In the genomic region with DNA sequence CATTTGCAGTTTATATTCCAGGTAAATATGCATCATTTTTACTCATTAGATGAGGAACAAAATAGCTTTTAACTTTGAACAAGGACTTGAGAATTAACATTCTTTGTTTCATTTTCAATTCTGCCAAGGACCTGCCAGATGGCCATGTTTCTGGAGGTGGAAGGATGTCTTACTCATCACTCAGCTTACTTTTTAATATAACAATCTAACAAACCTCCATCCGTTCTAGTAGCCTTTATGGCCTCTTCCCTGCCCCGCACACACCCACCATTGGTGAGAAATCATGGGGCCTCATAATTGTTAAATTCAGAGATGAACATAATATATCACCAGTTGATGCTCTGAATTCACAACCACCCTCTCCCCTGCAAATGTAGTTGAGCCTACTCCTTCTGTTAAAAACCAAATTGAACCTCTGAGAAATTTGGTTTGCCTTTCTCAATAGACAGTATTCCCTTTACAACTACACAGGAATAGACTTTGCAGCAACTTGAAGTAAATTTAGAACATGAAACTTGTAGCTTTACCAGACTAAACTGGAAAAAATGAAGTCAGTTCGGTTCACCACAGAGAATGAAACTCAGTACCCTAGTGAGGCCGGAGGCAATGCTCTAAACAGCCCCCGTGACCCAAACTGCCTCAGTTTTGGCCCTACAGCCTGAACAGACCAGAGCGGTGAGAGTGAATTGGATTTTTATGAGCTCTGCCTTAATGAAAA, we compare ENCODE assay signal across 9 cellular contexts. TPM values are rescaled to one million over a fixed set of nuclear protein-coding genes. Genes with fewer than 3 reads are reported as not detected.
A peak's percentile ranks its signal among the peaks of the same experiment; 100 is the strongest.
DNase-seq lines count a peak whose midpoint lies in the region; ATAC-seq lines count a peak whose summit lies in the region.
"Had no signal": no experiment of that assay in that cellular context is flagged by ENCODE, and none has a peak within 500 bp of the region (broad histone marks: within the 10 kb centered on the region; RNA-seq: fewer than 3 reads in every experiment).

No MANE protein-coding gene starts in this region.

- H3K4me1 Mint-ChIP-seq in CD4-positive, CD25-positive, alpha-beta regulatory T cell = peaks cover 2 to 18% (median 11%) of the 10 kb centered on the region in 4 donors
- peaks cover 9% of the 10 kb centered on the region for H3K4me1 Mint-ChIP-seq in activated CD8-positive, alpha-beta T cell treated with anti-CD3 and anti-CD28 coated beads, Interleukin-2, amount 10 ng/mL, durations not matched to agents 7 days and 5 days (ENCODE audit: low read depth)

- CTCF ChIA-PET in activated CD8-positive, alpha-beta T cell treated with anti-CD3 and anti-CD28 coated beads, Interleukin-2, amount 10 ng/mL, durations not matched to agents 7 days and 5 days (lab: Charles Lee) = interaction anchor here (0.7 kb wide), 1 partner anchor 70 kb away, joined by 3 read pairs; no protein-coding TSS in a partner anchor

- DNase-seq in CD4-positive, CD25-positive, alpha-beta regulatory T cell = peak in 1 of 3 donors; percentile 65
- no peak for DNase-seq in activated CD8-positive, alpha-beta T cell treated with anti-CD3 and anti-CD28 coated beads, Interleukin-2, amount 10 ng/mL, durations not matched to agents 7 days and 5 days
- DNase-seq in iPS-NIHi7 (ENCODE audit: extremely low spot score) (no peak), activated gamma-delta T cell (lab: John Stamatoyannopoulos, UW) (no peak), left ventricle myocardium superior (no peak)
- no peak for DNase-seq in activated effector memory CD4-positive, alpha-beta T cell treated with anti-CD3 and anti-CD28 coated beads, Interleukin-2, amount 50 U/mL, for 16 hours
- DNase-seq: Kasumi-1 had no signal

- no peaks in the 10 kb centered on the region for H3K4me1 ChIP-seq in CD4-positive, CD25-positive, alpha-beta regulatory T cell (ENCODE audit: control insufficient read depth, insufficient read depth, low read length, poor library complexity, severe bottlenecking)

- intact Hi-C loops in left ventricle myocardium superior (cut with micrococcal nuclease) = no loop called here

- peak overlapping the region in 2 of 3 donors; percentile 55 to 98 for H3K27ac Mint-ChIP-seq in CD4-positive, CD25-positive, alpha-beta regulatory T cell
- peak overlapping the region; percentile 79 for H3K27ac Mint-ChIP-seq in activated CD8-positive, alpha-beta T cell treated with anti-CD3 and anti-CD28 coated beads, Interleukin-2, amount 10 ng/mL, durations not matched to agents 7 days and 5 days

- no peaks in the 10 kb centered on the region for H3K9me3 Mint-ChIP-seq in CD4-positive, CD25-positive, alpha-beta regulatory T cell
- H3K9me3 Mint-ChIP-seq in activated CD8-positive, alpha-beta T cell treated with anti-CD3 and anti-CD28 coated beads, Interleukin-2, amount 10 ng/mL, durations not matched to agents 7 days and 5 days (ENCODE audit: insufficient read depth) = no peaks in the 10 kb centered on the region

- H3K9me3 ChIP-seq in CD4-positive, CD25-positive, alpha-beta regulatory T cell (ENCODE audit: control insufficient read depth in 2 of 2, low read length in 2 of 2) = no peaks in the 10 kb centered on the region

- H3K4me3 Mint-ChIP-seq in CD4-positive, CD25-positive, alpha-beta regulatory T cell = peak overlapping the region; percentile 36 to 67 (median 62)
- peak overlapping the region; percentile 10 for H3K4me3 Mint-ChIP-seq in activated CD8-positive, alpha-beta T cell treated with anti-CD3 and anti-CD28 coated beads, Interleukin-2, amount 10 ng/mL, durations not matched to agents 7 days and 5 days

- no peaks in the 10 kb centered on the region for H3K36me3 ChIP-seq in CD4-positive, CD25-positive, alpha-beta regulatory T cell (ENCODE audit: control insufficient read depth, insufficient read depth, low read length)

- H3K4me3 ChIP-seq in CD4-positive, CD25-positive, alpha-beta regulatory T cell (ENCODE audit: low read depth, low read length) = peak overlapping the region; percentile 68

- H3K27me3 Mint-ChIP-seq in CD4-positive, CD25-positive, alpha-beta regulatory T cell = no peaks in the 10 kb centered on the region
- no peaks in the 10 kb centered on the region for H3K27me3 Mint-ChIP-seq in activated CD8-positive, alpha-beta T cell treated with anti-CD3 and anti-CD28 coated beads, Interleukin-2, amount 10 ng/mL, durations not matched to agents 7 days and 5 days (ENCODE audit: low read depth)

- no peaks in the 10 kb centered on the region for H3K27me3 ChIP-seq in CD4-positive, CD25-positive, alpha-beta regulatory T cell (ENCODE audit: control insufficient read depth, insufficient read depth, low read length)

- POLR2A ChIA-PET in activated CD8-positive, alpha-beta T cell treated with anti-CD3 and anti-CD28 coated beads, Interleukin-2, amount 10 ng/mL, durations not matched to agents 7 days and 5 days (lab: Charles Lee) = interaction anchor here (1.1 kb wide), 1 partner anchor 49 kb away, joined by 3 read pairs; no protein-coding TSS in a partner anchor

- no peaks in the 10 kb centered on the region for H3K36me3 Mint-ChIP-seq in CD4-positive, CD25-positive, alpha-beta regulatory T cell
- H3K36me3 Mint-ChIP-seq in activated CD8-positive, alpha-beta T cell treated with anti-CD3 and anti-CD28 coated beads, Interleukin-2, amount 10 ng/mL, durations not matched to agents 7 days and 5 days (ENCODE audit: low read depth) = no peaks in the 10 kb centered on the region

- peak overlapping the region; percentile 52 for H3K27ac ChIP-seq in CD4-positive, CD25-positive, alpha-beta regulatory T cell (ENCODE audit: insufficient read depth, low read length, poor library complexity, severe bottlenecking)

- peak in 1 of 2 donors; percentile 34 for ATAC-seq in CD4-positive, CD25-positive, alpha-beta regulatory T cell (ENCODE audit: low read depth in 2 of 2)
- ATAC-seq in GM19023 (IDR thresholded peaks at IDR 0.05; ENCODE audit: unreplicated experiment) (peak; percentile 88), HG02973 (IDR thresholded peaks at IDR 0.05; ENCODE audit: unreplicated experiment) (peak; percentile 91), left ventricle myocardium superior (no peak)
- ATAC-seq in activated CD8-positive, alpha-beta T cell treated with anti-CD3 and anti-CD28 coated beads, Interleukin-2, amount 10 ng/mL, durations not matched to agents 7 days and 5 days = no peak

RNA-seq across cellular contexts. Expression of a gene that starts 50.1 kb away (rescaled TPM):
- total RNA-seq in CD4-positive, CD25-positive, alpha-beta regulatory T cell = 32.2 TPM
- 10 to 100 TPM; 13.4 to 19.5 (median 15.3) TPM for polyA plus RNA-seq in CD4-positive, CD25-positive, alpha-beta regulatory T cell
- total RNA-seq in activated CD8-positive, alpha-beta T cell treated with anti-CD3 and anti-CD28 coated beads, Interleukin-2, amount 10 ng/mL, durations not matched to agents 7 days and 5 days = 10 to 100 TPM; 44.8 to 50.7 TPM
- 33.0 TPM for total RNA-seq in left ventricle myocardium superior

Comparison
In these comparisons a context has a peak if more than half of its experiments do, and no peak if none do; other contexts are left out.
1. ATAC-seq: peak in GM19023 (single experiment) and HG02973 (single experiment); none in activated CD8-positive, alpha-beta T cell treated with anti-CD3 and anti-CD28 coated beads, Interleukin-2, amount 10 ng/mL, durations not matched to agents 7 days and 5 days (single experiment) and left ventricle myocardium superior (single experiment).